In genomic region chr11:17014321-17014773, GRCh38 we compare ENCODE assay signal across 1 cellular context.
TF ChIP-seq lines count a peak whose summit lies in the region.

TSS of gene PLEKHA7 (minus strand) at chr11:17014414. CDS start at chr11:17014401, 13 bp downstream.

TF ChIP-seq in IMR-90, 13 proteins besides CTCF, POLR2A, EP300 and RAD21 (continued from another document):
- no peak for TF ChIP-seq MAZ (IDR thresholded peaks at IDR 0.05; ENCODE audit: borderline replicate concordance, low read depth, low read length)
- TF ChIP-seq SMC3 (IDR thresholded peaks at IDR 0.05; ENCODE audit: low read depth, low read length), result no peak
- no peak for TF ChIP-seq CEBPB (IDR thresholded peaks at IDR 0.05; ENCODE audit: low read depth, low read length)
- no peak for TF ChIP-seq RFX5 (IDR thresholded peaks at IDR 0.05; ENCODE audit: low read depth, low read length)
- TF ChIP-seq NFE2L2 (IDR thresholded peaks at IDR 0.05; ENCODE audit: low read depth, low read length), result no peak
- TF ChIP-seq BHLHE40 (IDR thresholded peaks at IDR 0.05; ENCODE audit: low read depth, low read length), result no peak
- no peak for TF ChIP-seq USF2 (IDR thresholded peaks at IDR 0.05; ENCODE audit: low read depth, low read length)
